In the genomic region with DNA sequence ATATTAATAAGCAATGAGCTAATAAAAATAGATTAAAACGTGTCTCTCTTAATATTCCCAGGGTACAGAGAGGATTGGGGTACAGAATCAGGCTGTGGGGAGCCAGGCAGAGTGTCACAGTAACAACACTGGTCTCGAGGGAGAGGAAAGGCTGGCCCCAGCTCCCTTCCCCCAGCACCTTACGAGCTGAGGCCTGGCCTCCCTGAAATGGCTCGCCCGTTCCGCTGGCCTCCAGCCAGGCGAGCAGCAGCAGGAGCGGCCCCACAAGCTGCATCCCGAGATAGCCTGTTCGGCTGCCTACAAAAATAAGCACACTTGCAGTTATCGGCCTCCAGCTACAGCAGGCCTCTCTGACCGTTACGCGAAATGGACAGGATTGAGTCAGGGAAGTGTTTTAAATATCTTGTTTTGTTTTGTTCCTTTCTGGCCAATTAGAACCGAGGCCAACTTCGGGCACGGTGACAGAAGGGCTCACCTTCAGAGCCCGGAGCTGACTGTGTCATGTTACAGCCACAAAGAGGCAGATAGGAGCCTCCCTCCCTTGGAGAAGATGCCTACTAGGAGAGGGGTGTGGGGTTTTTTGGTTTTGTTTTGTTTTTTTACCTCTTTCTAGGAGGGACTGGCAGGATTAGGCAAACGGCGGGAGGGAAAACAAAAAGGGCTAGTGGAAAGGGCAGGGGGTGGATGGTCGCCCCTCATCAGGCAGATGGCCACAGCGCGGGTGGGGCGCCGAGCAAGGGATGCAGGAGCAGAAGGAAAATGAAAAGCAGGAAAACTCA, we compare ENCODE assay signal across 8 cellular contexts. TPM values are rescaled to one million over a fixed set of nuclear protein-coding genes. Genes with fewer than 3 reads are reported as not detected.
DNase-seq lines count a peak whose midpoint lies in the region; ATAC-seq and TF ChIP-seq lines count a peak whose summit lies in the region.

No MANE protein-coding gene starts in this region.

- H3K9me3 ChIP-seq in subcutaneous abdominal adipose tissue (ENCODE audit: control insufficient read depth in 5 of 5, low read length in 5 of 5): no peaks in the 10 kb centered on the region

- TF ChIP-seq CTCF in Calu3 (IDR thresholded peaks at IDR 0.05; ENCODE audit: unreplicated experiment): no peak
- TF ChIP-seq CTCF in lower leg skin (IDR thresholded peaks at IDR 0.05): no peak

- no peaks in the 10 kb centered on the region for H3K36me3 ChIP-seq in subcutaneous abdominal adipose tissue (ENCODE audit: control insufficient read depth in 5 of 5, insufficient read depth in 5 of 5, low read length in 5 of 5)

- H3K27me3 ChIP-seq in subcutaneous abdominal adipose tissue (ENCODE audit: control insufficient read depth in 5 of 5, insufficient read depth in 4 of 5, low read length in 5 of 5): no peaks in the 10 kb centered on the region

- no peaks in the 10 kb centered on the region for H3K9me3 Mint-ChIP-seq in Calu3 (ENCODE audit: low read depth, unreplicated experiment)

- H3K4me3 ChIP-seq in lower leg skin (ENCODE audit: low read depth, poor library complexity, severe bottlenecking) (no peak overlapping the region), subcutaneous abdominal adipose tissue (ENCODE audit: low read depth in 1 of 5, low read length in 5 of 5) (peak overlapping the region in 2 of 5 donors; percentile 22 to 35)

- peaks cover 23 to 68% (median 57%) of the 10 kb centered on the region in 5 donors for H3K4me1 ChIP-seq in subcutaneous abdominal adipose tissue (ENCODE audit: control insufficient read depth in 5 of 5, insufficient read depth in 5 of 5, low read length in 5 of 5)

- CTCF ChIA-PET in Calu3 (lab: Charles Lee): interaction anchor here (0.6 to 11.2 kb wide), 12 partner anchors 22 to 820 kb away, joined by 3 to 136 read pairs (median 5); no protein-coding TSS in a partner anchor

- H3K27ac Mint-ChIP-seq in Calu3 (ENCODE audit: unreplicated experiment): no peak overlapping the region

- no peaks in the 10 kb centered on the region for H3K27me3 Mint-ChIP-seq in Calu3 (ENCODE audit: unreplicated experiment)

- no peak for TF ChIP-seq POLR2A in lower leg skin (IDR thresholded peaks at IDR 0.05)

- peak overlapping the region; percentile 68 to 91 (median 86) for H3K9ac ChIP-seq in subcutaneous abdominal adipose tissue (ENCODE audit: low read length in 5 of 5)

- peaks cover 62% of the 10 kb centered on the region for H3K36me3 Mint-ChIP-seq in Calu3 (ENCODE audit: insufficient read depth, unreplicated experiment)

- DNase-seq in Calu3: peak; percentile 90
- DNase-seq in HuH-7 (ENCODE audit: low spot score): peak; percentile 39
- DNase-seq in OCI-M2 (lab: John Stamatoyannopoulos, UW; ENCODE audit: unreplicated experiment): peak; percentile 86
- peak; percentile 99 to 100 for DNase-seq in dermis microvascular lymphatic vessel endothelial cell (ENCODE audit: low read depth in 2 of 2)
- DNase-seq in lower leg skin (ENCODE audit: low spot score in 2 of 2): peak; percentile 79 to 96
- no peak for DNase-seq in NCI-H1048 (lab: John Stamatoyannopoulos, UW)

- intact Hi-C loops in Calu3 (cut with micrococcal nuclease; ENCODE audit: unreplicated experiment): loop anchor here (1.0 kb wide), 1 partner anchor 86 kb away; no protein-coding TSS in a partner anchor
- intact Hi-C loops in lower leg skin (cut with DNase I; ENCODE audit: low total_unique reads): loop anchor here (5.0 kb wide), 1 partner anchor 43 kb away; no protein-coding TSS in a partner anchor

- no peak overlapping the region for H3K4me3 Mint-ChIP-seq in Calu3 (ENCODE audit: low read depth, unreplicated experiment)

- no peaks in the 10 kb centered on the region for H3K4me1 Mint-ChIP-seq in Calu3 (ENCODE audit: low read depth, unreplicated experiment)

- ATAC-seq in HG03108 (IDR thresholded peaks at IDR 0.05; ENCODE audit: unreplicated experiment): no peak

- no TSS peak for BruUV-seq in Calu3 (replicated peaks; lab: Mats Ljungman, UMichigan)

- peak overlapping the region; percentile 100 for H3K27ac ChIP-seq in subcutaneous abdominal adipose tissue (ENCODE audit: low read depth, low read length)

- WGBS in lower leg skin, 2 donors: 13 to 19% methylated on average over 25 of the region's 25 CpGs

RNA-seq across cellular contexts. Expression of gene ZMYND8, which starts 4.2 kb away (rescaled TPM):
- total RNA-seq in Calu3 (2022) (53.1 and 77.3 TPM in 2 replicates), dermis microvascular lymphatic vessel endothelial cell (24.9 and 28.3 TPM in 2 replicates), lower leg skin (10 to 100 TPM; 42.2 to 79.0 (median 65.4) TPM)
